1 cellular context compared by ENCODE assay signal in the genomic region with DNA sequence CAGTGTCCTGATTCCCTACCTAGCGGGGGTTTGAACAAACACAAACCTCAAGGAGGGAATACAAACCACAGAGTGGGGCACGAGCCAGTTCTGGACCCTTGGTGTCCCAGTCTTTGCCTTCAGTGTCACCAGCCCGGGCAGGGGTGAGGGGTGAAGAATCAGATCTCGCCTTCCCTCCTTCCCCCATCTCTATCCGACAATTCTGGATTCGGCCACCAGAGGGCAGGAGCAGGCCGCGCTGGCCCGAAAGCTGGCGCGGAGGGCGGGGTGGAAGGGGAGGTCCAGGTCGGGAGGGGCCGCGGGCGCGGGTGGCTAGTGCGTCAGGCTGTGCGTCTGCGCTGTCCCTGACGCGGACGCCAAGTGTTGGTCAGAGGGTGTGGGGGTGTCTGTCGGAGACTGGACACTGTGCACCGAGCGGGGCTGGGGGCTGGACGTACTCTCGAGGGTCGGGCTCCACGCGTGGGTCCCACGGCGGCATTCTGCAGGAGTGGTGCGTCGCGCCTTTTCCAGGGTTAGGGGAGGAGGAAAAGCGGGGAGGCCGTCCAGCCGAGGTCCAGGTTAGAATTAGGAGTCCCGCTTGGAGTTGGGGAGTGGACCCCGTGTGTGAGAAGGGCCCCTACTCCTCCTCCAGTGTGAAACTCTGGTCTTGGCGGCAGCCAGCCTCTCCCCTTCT.
TF ChIP-seq lines count a peak whose summit lies in the region.

No MANE protein-coding gene starts in this region.

TF ChIP-seq in HepG2, 621 proteins besides CTCF, POLR2A, EP300 and RAD21 (continued from another document and continues in another):
- TF ChIP-seq, protein P1, sequence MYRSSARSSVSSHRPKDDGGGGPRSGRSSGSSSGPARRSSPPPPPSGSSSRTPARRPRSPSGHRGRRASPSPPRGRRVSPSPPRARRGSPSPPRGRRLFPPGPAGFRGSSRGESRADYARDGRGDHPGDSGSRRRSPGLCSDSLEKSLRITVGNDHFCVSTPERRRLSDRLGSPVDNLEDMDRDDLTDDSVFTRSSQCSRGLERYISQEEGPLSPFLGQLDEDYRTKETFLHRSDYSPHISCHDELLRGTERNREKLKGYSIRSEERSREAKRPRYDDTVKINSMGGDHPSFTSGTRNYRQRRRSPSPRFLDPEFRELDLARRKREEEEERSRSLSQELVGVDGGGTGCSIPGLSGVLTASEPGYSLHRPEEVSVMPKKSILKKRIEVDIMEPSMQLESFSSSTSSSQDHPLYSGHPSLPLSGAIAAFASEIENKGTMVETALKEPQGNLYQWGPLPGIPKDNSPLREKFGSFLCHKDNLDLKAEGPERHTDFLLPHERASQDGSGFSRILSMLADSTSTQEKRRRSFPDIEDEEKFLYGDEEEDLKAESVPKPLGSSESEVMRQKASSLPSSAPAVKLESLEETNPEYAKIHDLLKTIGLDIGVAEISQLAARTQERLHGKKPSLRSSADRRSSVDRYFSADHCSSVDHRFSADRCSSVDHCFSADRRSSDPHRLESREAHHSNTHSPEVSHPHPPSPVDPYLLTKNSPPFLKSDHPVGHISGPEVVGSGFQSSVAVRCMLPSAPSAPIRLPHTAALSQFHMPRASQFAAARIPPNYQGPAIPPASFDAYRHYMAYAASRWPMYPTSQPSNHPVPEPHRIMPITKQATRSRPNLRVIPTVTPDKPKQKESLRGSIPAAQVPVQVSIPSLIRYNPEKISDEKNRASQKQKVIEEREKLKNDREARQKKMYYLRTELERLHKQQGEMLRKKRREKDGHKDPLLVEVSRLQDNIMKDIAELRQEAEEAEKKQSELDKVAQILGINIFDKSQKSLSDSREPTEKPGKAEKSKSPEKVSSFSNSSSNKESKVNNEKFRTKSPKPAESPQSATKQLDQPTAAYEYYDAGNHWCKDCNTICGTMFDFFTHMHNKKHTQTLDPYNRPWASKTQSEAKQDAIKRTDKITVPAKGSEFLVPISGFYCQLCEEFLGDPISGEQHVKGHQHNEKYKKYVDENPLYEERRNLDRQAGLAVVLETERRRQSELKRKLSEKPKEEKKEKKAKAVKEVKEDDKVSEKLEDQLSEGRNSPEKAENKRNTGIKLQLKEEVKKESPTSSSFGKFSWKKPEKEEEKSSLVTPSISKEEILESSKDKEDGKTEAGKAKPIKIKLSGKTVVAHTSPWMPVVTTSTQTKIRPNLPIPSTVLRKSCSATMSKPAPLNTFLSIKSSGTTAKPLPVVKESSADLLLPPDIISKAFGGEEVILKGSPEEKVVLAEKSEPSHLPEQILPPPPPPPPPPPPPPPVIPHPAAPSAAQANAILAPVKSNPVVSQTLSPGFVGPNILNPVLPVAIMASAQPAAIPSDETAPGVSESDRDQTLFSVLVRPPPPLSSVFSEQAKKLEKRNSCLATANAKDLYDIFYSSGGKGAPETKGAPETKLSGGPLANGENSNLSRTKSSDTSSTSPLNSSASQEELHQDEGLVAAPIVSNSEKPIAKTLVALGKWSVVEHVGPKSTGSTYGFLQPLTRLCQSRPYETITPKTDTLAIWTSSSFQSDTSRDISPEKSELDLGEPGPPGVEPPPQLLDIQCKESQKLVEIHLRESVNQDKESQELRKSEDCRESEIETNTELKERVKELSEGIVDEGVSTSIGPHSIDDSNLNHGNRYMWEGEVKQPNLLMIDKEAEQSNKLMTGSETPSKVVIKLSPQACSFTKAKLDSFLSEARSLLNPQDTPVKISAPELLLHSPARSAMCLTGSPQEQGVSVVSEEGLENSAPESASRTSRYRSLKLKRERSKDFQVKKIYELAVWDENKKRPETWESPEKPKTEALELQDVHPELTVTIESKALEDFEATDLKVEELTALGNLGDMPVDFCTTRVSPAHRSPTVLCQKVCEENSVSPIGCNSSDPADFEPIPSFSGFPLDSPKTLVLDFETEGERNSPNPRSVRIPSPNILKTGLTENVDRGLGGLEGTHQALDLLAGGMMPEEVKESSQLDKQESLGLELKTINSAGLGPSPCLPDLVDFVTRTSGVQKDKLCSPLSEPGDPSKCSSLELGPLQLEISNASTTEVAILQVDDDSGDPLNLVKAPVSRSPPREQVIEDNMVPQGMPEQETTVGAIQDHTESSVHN (CRISPR knock-in tag; IDR thresholded peaks at IDR 0.05): no peak
- no peak for TF ChIP-seq ZNF383 (CRISPR knock-in tag; IDR thresholded peaks at IDR 0.05; ENCODE audit: borderline replicate concordance)
- peak; percentile 51 for TF ChIP-seq RXRA (CRISPR knock-in tag; IDR thresholded peaks at IDR 0.05)
- no peak for TF ChIP-seq TGIF2 (CRISPR knock-in tag; IDR thresholded peaks at IDR 0.05)
- no peak for TF ChIP-seq ATAD3A (CRISPR knock-in tag; IDR thresholded peaks at IDR 0.05)
- TF ChIP-seq GPN1 (CRISPR knock-in tag; IDR thresholded peaks at IDR 0.05; ENCODE audit: borderline replicate concordance): no peak
- 0 out of 2 replicates have a peak, but pooled peaks have one; percentile 42 for TF ChIP-seq SPEN (CRISPR knock-in tag; IDR thresholded peaks at IDR 0.05; ENCODE audit: low read depth)
- TF ChIP-seq, protein P2, sequence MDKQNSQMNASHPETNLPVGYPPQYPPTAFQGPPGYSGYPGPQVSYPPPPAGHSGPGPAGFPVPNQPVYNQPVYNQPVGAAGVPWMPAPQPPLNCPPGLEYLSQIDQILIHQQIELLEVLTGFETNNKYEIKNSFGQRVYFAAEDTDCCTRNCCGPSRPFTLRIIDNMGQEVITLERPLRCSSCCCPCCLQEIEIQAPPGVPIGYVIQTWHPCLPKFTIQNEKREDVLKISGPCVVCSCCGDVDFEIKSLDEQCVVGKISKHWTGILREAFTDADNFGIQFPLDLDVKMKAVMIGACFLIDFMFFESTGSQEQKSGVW (CRISPR knock-in tag; IDR thresholded peaks at IDR 0.05; ENCODE audit: borderline replicate concordance): no peak
- TF ChIP-seq, protein P3, sequence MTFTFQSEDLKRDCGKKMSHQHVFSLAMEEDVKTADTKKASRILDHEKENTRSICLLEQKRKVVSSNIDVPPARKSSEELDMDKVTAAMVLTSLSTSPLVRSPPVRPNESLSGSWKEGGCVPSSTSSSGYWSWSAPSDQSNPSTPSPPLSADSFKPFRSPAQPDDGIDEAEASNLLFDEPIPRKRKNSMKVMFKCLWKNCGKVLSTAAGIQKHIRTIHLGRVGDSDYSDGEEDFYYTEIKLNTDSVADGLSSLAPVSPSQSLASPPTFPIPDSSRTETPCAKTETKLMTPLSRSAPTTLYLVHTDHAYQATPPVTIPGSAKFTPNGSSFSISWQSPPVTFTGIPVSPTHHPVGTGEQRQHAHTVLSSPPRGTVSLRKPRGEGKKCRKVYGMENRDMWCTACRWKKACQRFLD (CRISPR knock-in tag; IDR thresholded peaks at IDR 0.05; ENCODE audit: borderline replicate concordance): no peak
- no peak for TF ChIP-seq ZNF589 (CRISPR knock-in tag; conservative IDR thresholded peaks at IDR 0.05)
- TF ChIP-seq, protein P4, sequence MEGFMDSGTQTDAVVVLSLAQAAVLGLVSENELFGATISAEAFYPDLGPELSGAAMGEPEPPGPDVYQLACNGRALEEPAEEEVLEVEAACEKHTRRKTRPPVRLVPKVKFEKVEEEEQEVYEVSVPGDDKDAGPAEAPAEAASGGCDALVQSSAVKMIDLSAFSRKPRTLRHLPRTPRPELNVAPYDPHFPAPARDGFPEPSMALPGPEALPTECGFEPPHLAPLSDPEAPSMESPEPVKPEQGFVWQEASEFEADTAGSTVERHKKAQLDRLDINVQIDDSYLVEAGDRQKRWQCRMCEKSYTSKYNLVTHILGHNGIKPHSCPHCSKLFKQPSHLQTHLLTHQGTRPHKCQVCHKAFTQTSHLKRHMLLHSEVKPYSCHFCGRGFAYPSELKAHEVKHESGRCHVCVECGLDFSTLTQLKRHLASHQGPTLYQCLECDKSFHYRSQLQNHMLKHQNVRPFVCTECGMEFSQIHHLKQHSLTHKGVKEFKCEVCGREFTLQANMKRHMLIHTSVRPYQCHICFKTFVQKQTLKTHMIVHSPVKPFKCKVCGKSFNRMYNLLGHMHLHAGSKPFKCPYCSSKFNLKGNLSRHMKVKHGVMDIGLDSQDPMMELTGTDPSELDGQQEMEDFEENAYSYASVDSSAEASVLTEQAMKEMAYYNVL (CRISPR knock-in tag; IDR thresholded peaks at IDR 0.05; ENCODE audit: borderline replicate concordance): no peak
- TF ChIP-seq RBAK (CRISPR knock-in tag; IDR thresholded peaks at IDR 0.05): no peak
- TF ChIP-seq ZNF282 (IDR thresholded peaks at IDR 0.05; ENCODE audit: partially characterized antibody): no peak
- TF ChIP-seq, protein P5, sequence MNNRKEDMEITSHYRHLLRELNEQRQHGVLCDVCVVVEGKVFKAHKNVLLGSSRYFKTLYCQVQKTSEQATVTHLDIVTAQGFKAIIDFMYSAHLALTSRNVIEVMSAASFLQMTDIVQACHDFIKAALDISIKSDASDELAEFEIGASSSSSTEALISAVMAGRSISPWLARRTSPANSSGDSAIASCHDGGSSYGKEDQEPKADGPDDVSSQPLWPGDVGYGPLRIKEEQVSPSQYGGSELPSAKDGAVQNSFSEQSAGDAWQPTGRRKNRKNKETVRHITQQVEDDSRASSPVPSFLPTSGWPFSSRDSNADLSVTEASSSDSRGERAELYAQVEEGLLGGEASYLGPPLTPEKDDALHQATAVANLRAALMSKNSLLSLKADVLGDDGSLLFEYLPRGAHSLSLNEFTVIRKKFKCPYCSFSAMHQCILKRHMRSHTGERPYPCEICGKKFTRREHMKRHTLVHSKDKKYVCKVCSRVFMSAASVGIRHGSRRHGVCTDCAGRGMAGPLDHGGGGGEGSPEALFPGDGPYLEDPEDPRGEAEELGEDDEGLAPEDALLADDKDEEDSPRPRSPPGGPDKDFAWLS (CRISPR knock-in tag; IDR thresholded peaks at IDR 0.05; ENCODE audit: borderline replicate concordance): no peak
- no peak for TF ChIP-seq ZKSCAN1 (IDR thresholded peaks at IDR 0.05; ENCODE audit: low read length)
- TF ChIP-seq MIXL1 (CRISPR knock-in tag; IDR thresholded peaks at IDR 0.05): no peak
- TF ChIP-seq ZSCAN9 (CRISPR knock-in tag; IDR thresholded peaks at IDR 0.05; ENCODE audit: borderline replicate concordance): no peak
- no peak for TF ChIP-seq ZFYVE20 (CRISPR knock-in tag; IDR thresholded peaks at IDR 0.05; ENCODE audit: borderline replicate concordance, low read depth)
- TF ChIP-seq, protein P6, sequence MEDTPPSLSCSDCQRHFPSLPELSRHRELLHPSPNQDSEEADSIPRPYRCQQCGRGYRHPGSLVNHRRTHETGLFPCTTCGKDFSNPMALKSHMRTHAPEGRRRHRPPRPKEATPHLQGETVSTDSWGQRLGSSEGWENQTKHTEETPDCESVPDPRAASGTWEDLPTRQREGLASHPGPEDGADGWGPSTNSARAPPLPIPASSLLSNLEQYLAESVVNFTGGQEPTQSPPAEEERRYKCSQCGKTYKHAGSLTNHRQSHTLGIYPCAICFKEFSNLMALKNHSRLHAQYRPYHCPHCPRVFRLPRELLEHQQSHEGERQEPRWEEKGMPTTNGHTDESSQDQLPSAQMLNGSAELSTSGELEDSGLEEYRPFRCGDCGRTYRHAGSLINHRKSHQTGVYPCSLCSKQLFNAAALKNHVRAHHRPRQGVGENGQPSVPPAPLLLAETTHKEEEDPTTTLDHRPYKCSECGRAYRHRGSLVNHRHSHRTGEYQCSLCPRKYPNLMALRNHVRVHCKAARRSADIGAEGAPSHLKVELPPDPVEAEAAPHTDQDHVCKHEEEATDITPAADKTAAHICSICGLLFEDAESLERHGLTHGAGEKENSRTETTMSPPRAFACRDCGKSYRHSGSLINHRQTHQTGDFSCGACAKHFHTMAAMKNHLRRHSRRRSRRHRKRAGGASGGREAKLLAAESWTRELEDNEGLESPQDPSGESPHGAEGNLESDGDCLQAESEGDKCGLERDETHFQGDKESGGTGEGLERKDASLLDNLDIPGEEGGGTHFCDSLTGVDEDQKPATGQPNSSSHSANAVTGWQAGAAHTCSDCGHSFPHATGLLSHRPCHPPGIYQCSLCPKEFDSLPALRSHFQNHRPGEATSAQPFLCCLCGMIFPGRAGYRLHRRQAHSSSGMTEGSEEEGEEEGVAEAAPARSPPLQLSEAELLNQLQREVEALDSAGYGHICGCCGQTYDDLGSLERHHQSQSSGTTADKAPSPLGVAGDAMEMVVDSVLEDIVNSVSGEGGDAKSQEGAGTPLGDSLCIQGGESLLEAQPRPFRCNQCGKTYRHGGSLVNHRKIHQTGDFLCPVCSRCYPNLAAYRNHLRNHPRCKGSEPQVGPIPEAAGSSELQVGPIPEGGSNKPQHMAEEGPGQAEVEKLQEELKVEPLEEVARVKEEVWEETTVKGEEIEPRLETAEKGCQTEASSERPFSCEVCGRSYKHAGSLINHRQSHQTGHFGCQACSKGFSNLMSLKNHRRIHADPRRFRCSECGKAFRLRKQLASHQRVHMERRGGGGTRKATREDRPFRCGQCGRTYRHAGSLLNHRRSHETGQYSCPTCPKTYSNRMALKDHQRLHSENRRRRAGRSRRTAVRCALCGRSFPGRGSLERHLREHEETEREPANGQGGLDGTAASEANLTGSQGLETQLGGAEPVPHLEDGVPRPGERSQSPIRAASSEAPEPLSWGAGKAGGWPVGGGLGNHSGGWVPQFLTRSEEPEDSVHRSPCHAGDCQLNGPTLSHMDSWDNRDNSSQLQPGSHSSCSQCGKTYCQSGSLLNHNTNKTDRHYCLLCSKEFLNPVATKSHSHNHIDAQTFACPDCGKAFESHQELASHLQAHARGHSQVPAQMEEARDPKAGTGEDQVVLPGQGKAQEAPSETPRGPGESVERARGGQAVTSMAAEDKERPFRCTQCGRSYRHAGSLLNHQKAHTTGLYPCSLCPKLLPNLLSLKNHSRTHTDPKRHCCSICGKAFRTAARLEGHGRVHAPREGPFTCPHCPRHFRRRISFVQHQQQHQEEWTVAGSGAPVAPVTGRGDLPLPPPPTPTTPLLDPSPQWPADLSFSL (CRISPR knock-in tag; IDR thresholded peaks at IDR 0.05): no peak
- peak; percentile 38; the same call in 1 of the 2 replicates for TF ChIP-seq SOX5 (CRISPR knock-in tag; IDR thresholded peaks at IDR 0.05; ENCODE audit: borderline replicate concordance)
- TF ChIP-seq TOE1 (CRISPR knock-in tag; IDR thresholded peaks at IDR 0.05): no peak
- peak; percentile 27; the same call in 1 of the 2 replicates for TF ChIP-seq HOXA5 (CRISPR knock-in tag; IDR thresholded peaks at IDR 0.05)
- no peak for TF ChIP-seq HNRNPK (IDR thresholded peaks at IDR 0.05; ENCODE audit: low read depth, low read length, poor library complexity, severe bottlenecking)
- TF ChIP-seq ONECUT2 (CRISPR knock-in tag; IDR thresholded peaks at IDR 0.05): no peak
- TF ChIP-seq, protein P7, sequence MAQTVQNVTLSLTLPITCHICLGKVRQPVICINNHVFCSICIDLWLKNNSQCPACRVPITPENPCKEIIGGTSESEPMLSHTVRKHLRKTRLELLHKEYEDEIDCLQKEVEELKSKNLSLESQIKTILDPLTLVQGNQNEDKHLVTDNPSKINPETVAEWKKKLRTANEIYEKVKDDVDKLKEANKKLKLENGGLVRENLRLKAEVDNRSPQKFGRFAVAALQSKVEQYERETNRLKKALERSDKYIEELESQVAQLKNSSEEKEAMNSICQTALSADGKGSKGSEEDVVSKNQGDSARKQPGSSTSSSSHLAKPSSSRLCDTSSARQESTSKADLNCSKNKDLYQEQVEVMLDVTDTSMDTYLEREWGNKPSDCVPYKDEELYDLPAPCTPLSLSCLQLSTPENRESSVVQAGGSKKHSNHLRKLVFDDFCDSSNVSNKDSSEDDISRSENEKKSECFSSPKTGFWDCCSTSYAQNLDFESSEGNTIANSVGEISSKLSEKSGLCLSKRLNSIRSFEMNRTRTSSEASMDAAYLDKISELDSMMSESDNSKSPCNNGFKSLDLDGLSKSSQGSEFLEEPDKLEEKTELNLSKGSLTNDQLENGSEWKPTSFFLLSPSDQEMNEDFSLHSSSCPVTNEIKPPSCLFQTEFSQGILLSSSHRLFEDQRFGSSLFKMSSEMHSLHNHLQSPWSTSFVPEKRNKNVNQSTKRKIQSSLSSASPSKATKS (CRISPR knock-in tag; IDR thresholded peaks at IDR 0.05): no peak
- TF ChIP-seq ZNF260 (CRISPR knock-in tag; IDR thresholded peaks at IDR 0.05; ENCODE audit: borderline replicate concordance, low read depth): no peak
- no peak for TF ChIP-seq ZNF274 (CRISPR knock-in tag; IDR thresholded peaks at IDR 0.05)
